In genomic region chr1:10474613-10475507, GRCh38 we compare ENCODE assay signal across 8 cellular contexts. TPM values are rescaled to one million over a fixed set of nuclear protein-coding genes. Genes with fewer than 3 reads are reported as not detected.
DNase-seq lines count a peak whose midpoint lies in the region; ATAC-seq and TF ChIP-seq lines count a peak whose summit lies in the region.

A gene with protein sequence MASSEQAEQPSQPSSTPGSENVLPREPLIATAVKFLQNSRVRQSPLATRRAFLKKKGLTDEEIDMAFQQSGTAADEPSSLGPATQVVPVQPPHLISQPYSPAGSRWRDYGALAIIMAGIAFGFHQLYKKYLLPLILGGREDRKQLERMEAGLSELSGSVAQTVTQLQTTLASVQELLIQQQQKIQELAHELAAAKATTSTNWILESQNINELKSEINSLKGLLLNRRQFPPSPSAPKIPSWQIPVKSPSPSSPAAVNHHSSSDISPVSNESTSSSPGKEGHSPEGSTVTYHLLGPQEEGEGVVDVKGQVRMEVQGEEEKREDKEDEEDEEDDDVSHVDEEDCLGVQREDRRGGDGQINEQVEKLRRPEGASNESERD (plus strand): TSS chr1:10474950. CDS start chr1:10474967, 17 bp downstream.

- intact Hi-C loops in colonic mucosa (cut with DNase I), result loop anchor here (5.0 kb wide), 1 partner anchor 43 kb away; the partner anchor contains the start of gene CENPS

- peak within 1 kb of the TSS; percentile 80 to 96 for H3K9ac ChIP-seq in colonic mucosa (ENCODE audit: low read depth in 2 of 2, low read length in 2 of 2)

- H3K36me3 ChIP-seq in colonic mucosa, result no peaks in the 10 kb centered on the region

- H3K27me3 ChIP-seq in AG04450 (ENCODE audit: control insufficient read depth, insufficient read depth, low read length) (no peaks in the 10 kb centered on the region), colonic mucosa (no peaks in the 10 kb centered on the region)

- H3K27ac ChIP-seq in AG04450 (ENCODE audit: low read depth, low read length), result no peak within 1 kb of the TSS
- peak within 1 kb of the TSS; percentile 73 for H3K27ac ChIP-seq in colonic mucosa

- peaks cover 12% of the 10 kb centered on the region for H3K4me1 ChIP-seq in colonic mucosa

- H3K4me3 ChIP-seq in AG04450 (ENCODE audit: low read depth, low read length) (peak within 1 kb of the TSS; percentile 94), colonic mucosa (peak within 1 kb of the TSS; percentile 86)

- no peak for TF ChIP-seq CTCF in AG04450 (IDR thresholded peaks at IDR 0.05; ENCODE audit: low read depth, low read length)
- no peak for TF ChIP-seq CTCF in colonic mucosa (IDR thresholded peaks at IDR 0.05)

- POLR2A ChIA-PET in AG04450 (lab: Yijun Ruan, JAX), result no interaction called here

- CTCF ChIA-PET in AG04450 (lab: Charles Lee), result interaction anchor here (0.6 kb wide), 1 partner anchor 177 kb away, joined by 4 read pairs; no protein-coding TSS in a partner anchor

- peak; percentile 75 for ATAC-seq in GM18907 (IDR thresholded peaks at IDR 0.05; ENCODE audit: unreplicated experiment)
- ATAC-seq in HG03342 (IDR thresholded peaks at IDR 0.05; ENCODE audit: unreplicated experiment), result peak; percentile 54

- no peaks in the 10 kb centered on the region; the same call in 1 of the 2 replicates for H3K9me3 ChIP-seq in AG04450 (ENCODE audit: control insufficient read depth, insufficient read depth, low read length)
- no peaks in the 10 kb centered on the region for H3K9me3 ChIP-seq in colonic mucosa

- DNase-seq in AG04450 (ENCODE audit: low read depth, low spot score) (peak; percentile 42), NCI-H510A (lab: John Stamatoyannopoulos, UW) (peak; percentile 99), colonic mucosa (peak; percentile 91), kidney tubule cell (ENCODE audit: low spot score) (peak; percentile 89)
- DNase-seq in activated CD4-positive, alpha-beta T cell treated with anti-CD3 and anti-CD28 coated beads for 24 hours (ENCODE audit: low read depth in 2 of 2), result peak; percentile 78 to 81
- DNase-seq in stimulated activated CD4-positive, alpha-beta T cell treated with anti-CD3 and anti-CD28 coated beads, Interleukin-1b, Interleukin-23, amount 100 ng/mL, for 1 hour (ENCODE audit: low read depth in 2 of 2), result peak; percentile 50 to 64

RNA-seq across cellular contexts. Expression of the gene that starts here (rescaled TPM):
- polyA plus RNA-seq in AG04450 (2011; rRNA removed), result 6.6 and 7.7 TPM in 2 replicates
- polyA minus RNA-seq in AG04450 (2011; rRNA and poly(A)+ RNA removed), result 5.5 and 7.5 TPM in 2 replicates
- total RNA-seq in colonic mucosa, result 10 to 100 TPM; 19.5 to 29.3 TPM

Comparison
In these comparisons a context has a peak if more than half of its experiments do, and no peak if none do; other contexts are left out.
1. DNase-seq: peak in every context shown above with its lines; median percentile 99 in NCI-H510A; 91 in colonic mucosa; 89 in kidney tubule cell; 80 in activated CD4-positive, alpha-beta T cell treated with anti-CD3 and anti-CD28 coated beads for 24 hours; 57 in stimulated activated CD4-positive, alpha-beta T cell treated with anti-CD3 and anti-CD28 coated beads, Interleukin-1b, Interleukin-23, amount 100 ng/mL, for 1 hour; 42 in AG04450.